In genomic region chr9:136522354-136523237, GRCh38 we compare ENCODE assay signal across 22 cellular contexts. TPM values are rescaled to one million over a fixed set of nuclear protein-coding genes. Genes with fewer than 3 reads are reported as not detected.
A peak's percentile ranks its signal among the peaks of the same experiment; 100 is the strongest.
DNase-seq lines count a peak whose midpoint lies in the region; ATAC-seq and TF ChIP-seq lines count a peak whose summit lies in the region.
"Had no signal": no experiment of that assay in that cellular context is flagged by ENCODE, and none has a peak within 500 bp of the region (broad histone marks: within the 10 kb centered on the region; RNA-seq: fewer than 3 reads in every experiment).

No MANE protein-coding gene starts in this region.

- H3K36me3 Mint-ChIP-seq in H9 (ENCODE audit: insufficient read depth in 1 of 3, low read depth in 3 of 3) = peaks cover 2 to 17% (median 15%) of the 10 kb centered on the region in 3 experiments; a peak in 6 of 7 replicates
- peaks cover 3% of the 10 kb centered on the region for H3K36me3 Mint-ChIP-seq in endothelial cell (ENCODE audit: low read depth, unreplicated experiment)
- H3K36me3 Mint-ChIP-seq in activated CD4-positive, alpha-beta memory T cell treated with anti-CD3 and anti-CD28 coated beads for 36 hours = peaks cover 2% of the 10 kb centered on the region
- H3K36me3 Mint-ChIP-seq: activated naive CD4-positive, alpha-beta T cell treated with anti-CD3 and anti-CD28 coated beads, Interleukin-2, amount 50 U/mL, for 72 hours; T-cell had no signal

- no peaks in the 10 kb centered on the region for H3K9me3 ChIP-seq in H9 (ENCODE audit: control insufficient read depth, low read depth, low read length)
- H3K9me3 ChIP-seq in spleen = no peaks in the 10 kb centered on the region
- H3K9me3 ChIP-seq: testis had no signal

- no peaks in the 10 kb centered on the region for H3K79me1 ChIP-seq in H9 (ENCODE audit: insufficient read depth, low read depth, low read length, poor library complexity, severe bottlenecking)

- H4K20me1 ChIP-seq in H9 (ENCODE audit: control insufficient read depth, insufficient read depth, insufficient read length) = no peaks in the 10 kb centered on the region

- no peak overlapping the region for H4K91ac ChIP-seq in H9 (ENCODE audit: insufficient read length, low read depth, low read length)

- no peak for ATAC-seq in esophagus mucosa
- ATAC-seq: activated CD4-positive, alpha-beta T cell treated with anti-CD3 and anti-CD28 coated beads for 36 hours; activated naive CD4-positive, alpha-beta T cell treated with anti-CD3 and anti-CD28 coated beads, Interleukin-2, amount 50 U/mL, for 72 hours; activated T-cell treated with anti-CD3 and anti-CD28 coated beads, Interleukin-2, amount 50 U/mL, for 72 hours; stimulated activated effector memory CD8-positive, alpha-beta T cell treated with anti-CD3 and anti-CD28 coated beads, Interleukin-12 subunit alpha, Interleukin-12 subunit beta, amount 100 ng/mL, for 72 hours; T-cell had no signal

- no peak for TF ChIP-seq POLR2A in spleen (IDR thresholded peaks at IDR 0.05)

- H3K4me3 ChIP-seq in spleen = peak overlapping the region in 1 of 8 donors; percentile 2
- H3K4me3 ChIP-seq: GM23248, testis had no signal

- no peak overlapping the region for H3K4ac ChIP-seq in H9 (ENCODE audit: low read depth, low read length)

- H4K8ac ChIP-seq in H9 (replicated peaks; ENCODE audit: insufficient read length, low read depth, low read length) = no peak overlapping the region

- H3K27me3 Mint-ChIP-seq in H9 (ENCODE audit: low read depth) = no peaks in the 10 kb centered on the region
- H3K27me3 Mint-ChIP-seq in endothelial cell (ENCODE audit: unreplicated experiment) = peaks cover 18% of the 10 kb centered on the region
- H3K27me3 Mint-ChIP-seq in activated CD4-positive, alpha-beta memory T cell treated with anti-CD3 and anti-CD28 coated beads for 36 hours = no peaks in the 10 kb centered on the region
- H3K27me3 Mint-ChIP-seq: activated CD4-positive, alpha-beta T cell treated with anti-CD3 and anti-CD28 coated beads for 36 hours; T-cell had no signal

- H3K4me1 ChIP-seq in H9 (ENCODE audit: insufficient read depth, low read length) (no peaks in the 10 kb centered on the region), spleen (peaks cover 24 to 84% (median 63%) of the 10 kb centered on the region in 6 donors)
- H3K4me1 ChIP-seq: testis had no signal

- H3K9ac ChIP-seq in H9 (ENCODE audit: extremely low read depth, insufficient read length, low read length) = no peak overlapping the region
- H3K9ac ChIP-seq: GM23248 had no signal

- no peak overlapping the region for H3K14ac ChIP-seq in H9 (ENCODE audit: insufficient read depth, low read length)

- DNase-seq in H9 = no peak
- DNase-seq in NOMO-1 treated with DMSO at 0.1 percent for 48 hours (lab: John Stamatoyannopoulos, UW; ENCODE audit: unreplicated experiment) = peak; percentile 57
- no peak for DNase-seq in endothelial cell (ENCODE audit: low spot score)
- no peak for DNase-seq in spleen
- DNase-seq in activated CD4-positive, alpha-beta memory T cell treated with anti-CD3 and anti-CD28 coated beads for 36 hours = no peak
- DNase-seq in NCI-H526 treated with DMSO at 0.1 percent for 48 hours (lab: John Stamatoyannopoulos, UW) = no peak
- DNase-seq: activated CD4-positive, alpha-beta T cell treated with anti-CD3 and anti-CD28 coated beads for 36 hours; activated T-cell treated with anti-CD3 and anti-CD28 coated beads, Interleukin-2, amount 50 U/mL, for 72 hours; aorta; central memory CD4-positive, alpha-beta T cell; foreskin melanocyte; GM23248; left ventricle myocardium superior; MM.1S; NCI-H1694 treated with DMSO at 0.1 percent for 48 hours; NCI-H69; SIG-M5; T-cell; testis had no signal

- H3K56ac ChIP-seq in H9 (ENCODE audit: insufficient read length, low read depth, low read length) = no peak overlapping the region

- H3K23ac ChIP-seq in H9 (ENCODE audit: insufficient read length, low read depth, low read length) = no peak overlapping the region

- no peak overlapping the region for H3K27ac ChIP-seq in H9 (ENCODE audit: insufficient read length, low read depth, low read length)
- peak overlapping the region in 6 of 8 donors; percentile 52 to 90 (median 69) for H3K27ac ChIP-seq in spleen
- H3K27ac ChIP-seq: GM23248, testis had no signal

- POLR2A ChIA-PET in activated CD4-positive, alpha-beta memory T cell treated with anti-CD3 and anti-CD28 coated beads for 36 hours (lab: Charles Lee) = no interaction called here

- no peak overlapping the region for H2AK5ac ChIP-seq in H9 (ENCODE audit: insufficient read length, low read length)

- peak overlapping the region in 2 of 3 experiments; percentile 34 to 59; a peak in 1 of 7 replicates for H3K27ac Mint-ChIP-seq in H9
- H3K27ac Mint-ChIP-seq in endothelial cell (ENCODE audit: unreplicated experiment) = peak overlapping the region; percentile 61
- no peak overlapping the region for H3K27ac Mint-ChIP-seq in activated CD4-positive, alpha-beta memory T cell treated with anti-CD3 and anti-CD28 coated beads for 36 hours
- H3K27ac Mint-ChIP-seq: activated CD4-positive, alpha-beta T cell treated with anti-CD3 and anti-CD28 coated beads for 36 hours; activated T-cell treated with anti-CD3 and anti-CD28 coated beads, Interleukin-2, amount 50 U/mL, for 72 hours; stimulated activated effector memory CD8-positive, alpha-beta T cell treated with anti-CD3 and anti-CD28 coated beads, Interleukin-12 subunit alpha, Interleukin-12 subunit beta, amount 100 ng/mL, for 72 hours; T-cell had no signal

- no peaks in the 10 kb centered on the region for H3K23me2 ChIP-seq in H9 (ENCODE audit: insufficient read length, low read depth, low read length, poor library complexity, severe bottlenecking)

- peaks cover 2% of the 10 kb centered on the region; the same call in 1 of the 2 replicates for H3K79me2 ChIP-seq in H9 (ENCODE audit: insufficient read depth, low read length)

- CTCF ChIA-PET in activated CD4-positive, alpha-beta memory T cell treated with anti-CD3 and anti-CD28 coated beads for 36 hours (lab: Charles Lee) = interaction anchor here (1.2 kb wide), 1 partner anchor 178 kb away, joined by 4 read pairs; no protein-coding TSS in a partner anchor

- no peak overlapping the region for H2AFZ ChIP-seq in H9 (ENCODE audit: low read length)
- H2AFZ ChIP-seq: GM23248 had no signal

- H2BK15ac ChIP-seq in H9 (ENCODE audit: low read depth, low read length) = no peak overlapping the region

- H3T11ph ChIP-seq in H9 (ENCODE audit: low read length) = no peak overlapping the region

- H3K27me3 ChIP-seq in H9 (ENCODE audit: insufficient read depth, low read length) (no peaks in the 10 kb centered on the region), spleen (replicated peaks in 1 of 7) (no peaks in the 10 kb centered on the region)
- H3K27me3 ChIP-seq: testis had no signal

- intact Hi-C loops in spleen (cut with DNase I; ENCODE audit: low total_unique reads) = no loop called here
- intact Hi-C loops in activated CD4-positive, alpha-beta memory T cell treated with anti-CD3 and anti-CD28 coated beads for 36 hours (cut with micrococcal nuclease) = no loop called here

- no peak overlapping the region for H2BK120ac ChIP-seq in H9 (ENCODE audit: low read depth, low read length, poor library complexity, severe bottlenecking)

- no peak overlapping the region for H2BK20ac ChIP-seq in H9 (ENCODE audit: low read depth, low read length, poor library complexity, severe bottlenecking)

- TF ChIP-seq CTCF in H9 (conservative IDR thresholded peaks at IDR 0.05) = no peak
- TF ChIP-seq CTCF in endothelial cell (IDR thresholded peaks at IDR 0.05; ENCODE audit: unreplicated experiment) = no peak
- TF ChIP-seq CTCF in spleen (IDR thresholded peaks at IDR 0.05 in 8 of 11, conservative IDR thresholded peaks at IDR 0.05 in 3 of 11) = no peak

- H2BK12ac ChIP-seq in H9 (ENCODE audit: insufficient read length, low read depth, low read length) = no peak overlapping the region

- H3K4me1 Mint-ChIP-seq in H9 (peaks cover 0 to 5% of the 10 kb centered on the region in 2 experiments; a peak in 2 of 4 replicates), endothelial cell (ENCODE audit: unreplicated experiment) (no peaks in the 10 kb centered on the region)
- H3K4me1 Mint-ChIP-seq in activated CD4-positive, alpha-beta memory T cell treated with anti-CD3 and anti-CD28 coated beads for 36 hours (ENCODE audit: low read depth) = no peaks in the 10 kb centered on the region
- H3K4me1 Mint-ChIP-seq: activated CD4-positive, alpha-beta T cell treated with anti-CD3 and anti-CD28 coated beads for 36 hours had no signal

- H3K36me3 ChIP-seq in spleen = peaks cover 0 to 91% (median 49%) of the 10 kb centered on the region in 6 donors

- no peak overlapping the region for H3K4me3 Mint-ChIP-seq in H9
- H3K4me3 Mint-ChIP-seq in endothelial cell (ENCODE audit: unreplicated experiment) = no peak overlapping the region
- H3K4me3 Mint-ChIP-seq in activated CD4-positive, alpha-beta memory T cell treated with anti-CD3 and anti-CD28 coated beads for 36 hours = no peak overlapping the region
- H3K4me3 Mint-ChIP-seq: activated CD4-positive, alpha-beta T cell treated with anti-CD3 and anti-CD28 coated beads for 36 hours; activated T-cell treated with anti-CD3 and anti-CD28 coated beads, Interleukin-2, amount 50 U/mL, for 72 hours; stimulated activated effector memory CD8-positive, alpha-beta T cell treated with anti-CD3 and anti-CD28 coated beads, Interleukin-12 subunit alpha, Interleukin-12 subunit beta, amount 100 ng/mL, for 72 hours; T-cell had no signal

- H2BK5ac ChIP-seq in H9 (ENCODE audit: insufficient read length, low read length) = no peak overlapping the region

- H3K9me3 Mint-ChIP-seq in H9 = no peaks in the 10 kb centered on the region
- H3K9me3 Mint-ChIP-seq in endothelial cell (ENCODE audit: unreplicated experiment) = no peaks in the 10 kb centered on the region
- H3K9me3 Mint-ChIP-seq in activated CD4-positive, alpha-beta memory T cell treated with anti-CD3 and anti-CD28 coated beads for 36 hours = no peaks in the 10 kb centered on the region
- H3K9me3 Mint-ChIP-seq: activated naive CD4-positive, alpha-beta T cell treated with anti-CD3 and anti-CD28 coated beads, Interleukin-2, amount 50 U/mL, for 72 hours; activated T-cell treated with anti-CD3 and anti-CD28 coated beads, Interleukin-2, amount 50 U/mL, for 72 hours; stimulated activated effector memory CD8-positive, alpha-beta T cell treated with anti-CD3 and anti-CD28 coated beads, Interleukin-12 subunit alpha, Interleukin-12 subunit beta, amount 100 ng/mL, for 72 hours; T-cell had no signal

- WGBS in H9 (ENCODE audit: extremely low coverage, insufficient read length, low lambda C conversion rate) = no CpG with 5 or more reads among the region's 59 CpGs
- WGBS in spleen, 5 donors = 71 to 85% (median 78%) methylated on average over 31 to 59 of the region's 59 CpGs

- no peak overlapping the region for H4K5ac ChIP-seq in H9 (ENCODE audit: insufficient read length, low read depth, low read length)

- H3K4me2 ChIP-seq in H9 (ENCODE audit: insufficient read depth, insufficient read length, low read length) = no peak overlapping the region

- H3K18ac ChIP-seq in H9 (ENCODE audit: insufficient read length, low read depth, low read length) = no peak overlapping the region

RNA-seq across cellular contexts. Expression of gene NOTCH1, which starts 23.3 kb away (rescaled TPM):
- 63.7 and 71.6 TPM in 2 replicates for total RNA-seq in H9 (2021)
- total RNA-seq in endothelial cell (ENCODE audit: unreplicated experiment) = 312 TPM
- total RNA-seq in spleen = 100 to 1,000 TPM in 4 of 7 donors, 10 to 100 TPM in 3; 88.6 to 140 (median 117) TPM
- 10 to 100 TPM in 1 of 3 donors, 1 to 10 TPM in 2; 4.9 to 27.2 (median 8.3) TPM for polyA plus RNA-seq in spleen
- total RNA-seq in activated CD4-positive, alpha-beta memory T cell treated with anti-CD3 and anti-CD28 coated beads for 36 hours = 10 to 100 TPM; 67.0 to 68.3 TPM
- total RNA-seq in esophagus mucosa = 30.6 TPM

RNA-seq across cellular contexts. Expression of gene SEC16A, which starts 39.8 kb away (rescaled TPM):
- total RNA-seq in H9 (2021) (52.1 and 56.4 TPM in 2 replicates), endothelial cell (ENCODE audit: unreplicated experiment) (79.5 TPM), spleen (10 to 100 TPM; 74.6 to 92.1 (median 87.8) TPM), esophagus mucosa (32.0 TPM)
- 10 to 100 TPM; 35.0 to 58.9 (median 52.6) TPM for polyA plus RNA-seq in spleen
- total RNA-seq in activated CD4-positive, alpha-beta memory T cell treated with anti-CD3 and anti-CD28 coated beads for 36 hours = 10 to 100 TPM; 54.1 to 57.0 TPM
